8 cellular contexts compared by ENCODE assay signal in the genomic region with DNA sequence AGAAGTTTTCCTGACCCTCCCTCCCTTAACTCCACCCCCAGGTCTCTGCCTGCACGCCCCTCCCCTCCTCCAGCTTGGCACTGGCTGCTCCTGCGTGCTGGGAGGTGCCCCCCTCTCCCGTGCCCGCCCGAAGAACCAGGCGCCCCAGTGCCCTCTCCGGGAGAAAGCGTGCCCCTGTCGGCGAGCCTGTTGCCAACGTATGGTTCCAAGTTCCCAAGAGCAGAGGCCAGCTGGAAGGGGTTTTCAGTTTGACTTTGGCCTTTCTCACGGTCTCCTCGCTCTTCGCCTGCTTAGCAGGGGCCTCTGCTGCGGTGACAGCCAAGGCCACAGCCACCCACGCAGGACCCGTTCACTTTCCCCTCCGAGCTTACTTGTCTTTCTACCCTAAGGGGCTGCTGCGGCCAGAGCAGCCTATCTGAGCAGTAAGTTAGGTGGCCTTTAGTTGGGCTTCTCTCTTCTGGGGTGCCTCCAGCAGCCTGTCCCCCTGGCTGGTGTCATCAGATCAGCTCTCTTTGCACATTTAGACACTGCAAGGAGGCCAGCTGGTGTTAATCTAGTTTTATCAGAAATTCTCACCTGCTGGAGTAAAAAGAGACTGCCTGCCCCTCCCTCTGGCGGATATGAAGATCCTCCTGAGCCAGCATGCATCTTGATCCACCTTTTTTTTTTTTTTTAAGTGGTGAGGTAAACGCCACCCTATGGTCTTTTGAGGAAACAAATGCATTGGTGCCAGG. TPM values are rescaled to one million over a fixed set of nuclear protein-coding genes. Genes with fewer than 3 reads are reported as not detected.
DNase-seq lines count a peak whose midpoint lies in the region; ATAC-seq lines count a peak whose summit lies in the region.

No MANE protein-coding gene starts in this region.

- H3K9ac ChIP-seq in stomach smooth muscle (ENCODE audit: low read length in 2 of 2): peak overlapping the region in 1 of 2 donors; percentile 39

- peak overlapping the region; percentile 46 for H3K4me3 ChIP-seq in CD8-positive, alpha-beta memory T cell (ENCODE audit: low read length)
- H3K4me3 ChIP-seq in HAP-1: peak overlapping the region; percentile 27; the same call in 1 of the 2 replicates
- H3K4me3 ChIP-seq in stomach smooth muscle (ENCODE audit: low read length in 2 of 2): peak overlapping the region; percentile 69 to 79

- in situ Hi-C loops in HAP-1 (cut with MboI; ENCODE audit: low sequenced_read_pairs): no loop called here

- peaks cover 38 to 67% of the 10 kb centered on the region in 2 donors for H3K27me3 Mint-ChIP-seq in CD8-positive, alpha-beta memory T cell

- CTCF ChIA-PET in CD8-positive, alpha-beta memory T cell (lab: Charles Lee): interaction anchor here (0.7 to 5.3 kb wide), 8 partner anchors 16 to 1212 kb away, joined by 3 to 34 read pairs (median 4); no protein-coding TSS in a partner anchor

- peak overlapping the region; percentile 74 to 88 (median 80) for H3K4me3 Mint-ChIP-seq in CD8-positive, alpha-beta memory T cell

- POLR2A ChIA-PET in CD8-positive, alpha-beta memory T cell (lab: Charles Lee): interaction anchor here (0.5 kb wide), 1 partner anchor 1908 kb away, joined by 6 read pairs; no protein-coding TSS in a partner anchor

- peak overlapping the region in 1 of 8 donors; percentile 61 for H3K27ac Mint-ChIP-seq in CD8-positive, alpha-beta memory T cell

- H3K4me1 ChIP-seq in CD8-positive, alpha-beta memory T cell (ENCODE audit: insufficient read depth, low read length): peaks cover 18% of the 10 kb centered on the region
- peaks cover 13% of the 10 kb centered on the region; the same call in 1 of the 2 replicates for H3K4me1 ChIP-seq in HAP-1
- H3K4me1 ChIP-seq in stomach smooth muscle (ENCODE audit: control insufficient read depth, insufficient read depth, low read length): peaks cover 38% of the 10 kb centered on the region

- peak in 2 of 5 donors; percentile 7 to 19 for DNase-seq in CD8-positive, alpha-beta memory T cell
- DNase-seq in HAP-1 (ENCODE audit: low spot score in 2 of 2) (peak in 1 of 2 experiments; percentile 45), RPMI8226 (peak; percentile 74), dermis blood vessel endothelial cell (peak; percentile 15), medulla oblongata (ENCODE audit: extremely low spot score) (peak; percentile 70), cerebellar nuclear complex (lab: John Stamatoyannopoulos, UW) (no peak)

- H3K4me1 Mint-ChIP-seq in CD8-positive, alpha-beta memory T cell: peaks cover 14 to 23% (median 20%) of the 10 kb centered on the region in 3 donors

- no peaks in the 10 kb centered on the region for H3K9me3 ChIP-seq in CD8-positive, alpha-beta memory T cell (ENCODE audit: low read length)
- H3K9me3 ChIP-seq in HAP-1 (no peaks in the 10 kb centered on the region), stomach smooth muscle (ENCODE audit: control insufficient read depth in 2 of 2, low read length in 2 of 2) (no peaks in the 10 kb centered on the region)

- peaks cover 37% of the 10 kb centered on the region for H3K27me3 ChIP-seq in CD8-positive, alpha-beta memory T cell (ENCODE audit: insufficient read depth, low read length, poor library complexity, severe bottlenecking)
- H3K27me3 ChIP-seq in HAP-1 (ENCODE audit: low read depth) (peaks cover 15% of the 10 kb centered on the region), stomach smooth muscle (ENCODE audit: control insufficient read depth in 1 of 2, insufficient read depth in 2 of 2, low read length in 2 of 2) (no peaks in the 10 kb centered on the region)

- no peaks in the 10 kb centered on the region for H3K36me3 Mint-ChIP-seq in CD8-positive, alpha-beta memory T cell

- no peaks in the 10 kb centered on the region for H3K36me3 ChIP-seq in CD8-positive, alpha-beta memory T cell (ENCODE audit: insufficient read depth, low read length)
- no peaks in the 10 kb centered on the region for H3K36me3 ChIP-seq in HAP-1 (replicated peaks)
- no peaks in the 10 kb centered on the region for H3K36me3 ChIP-seq in stomach smooth muscle (ENCODE audit: control insufficient read depth in 2 of 2, insufficient read depth in 2 of 2, low read length in 2 of 2)

- H3K27ac ChIP-seq in CD8-positive, alpha-beta memory T cell (ENCODE audit: low read depth, low read length): no peak overlapping the region
- peak overlapping the region; percentile 31 for H3K27ac ChIP-seq in stomach smooth muscle (ENCODE audit: low read length)

- H3K9me3 Mint-ChIP-seq in CD8-positive, alpha-beta memory T cell: no peaks in the 10 kb centered on the region

- ATAC-seq in HG03025 (IDR thresholded peaks at IDR 0.05; ENCODE audit: low FRiP score, unreplicated experiment): no peak

RNA-seq across cellular contexts. Expression of gene STUM, which starts 1.5 kb away (rescaled TPM):
- not detected for total RNA-seq in CD8-positive, alpha-beta memory T cell
- 0.13 TPM for polyA plus RNA-seq in CD8-positive, alpha-beta memory T cell
- 0.19 and 0.34 TPM in 2 replicates for total RNA-seq in dermis blood vessel endothelial cell

Comparison
In these comparisons a context has a peak if more than half of its experiments do, and no peak if none do; other contexts are left out.
1. DNase-seq: peak in RPMI8226 (single experiment), dermis blood vessel endothelial cell (single experiment) and medulla oblongata (single experiment); none in cerebellar nuclear complex (0 of 2).
2. Peak in every context shown above with its lines, with median percentiles within 50 percentile points of each other: H3K4me3 ChIP-seq.